ENCODE assay signal across 8 cellular contexts in genomic region chr3:128133273-128133883, GRCh38. TPM values are rescaled to one million over a fixed set of nuclear protein-coding genes. Genes with fewer than 3 reads are reported as not detected.
A peak's percentile ranks its signal among the peaks of the same experiment; 100 is the strongest.
DNase-seq lines count a peak whose midpoint lies in the region; ATAC-seq, FAIRE-seq and TF ChIP-seq lines count a peak whose summit lies in the region.

No MANE protein-coding gene starts in this region.

- FAIRE-seq in kidney (lab: Jason Lieb, UNC): no peak

- POLR2A ChIA-PET in CD8-positive, alpha-beta memory T cell (lab: Charles Lee): interaction anchor here (1.0 to 1.3 kb wide), 3 partner anchors 10 to 38 kb away, joined by 3 to 4 read pairs (median 4); partner anchors contain the start of gene RUVBL1

- no peak overlapping the region for H3K4me3 ChIP-seq in CD8-positive, alpha-beta memory T cell (ENCODE audit: low read length)
- H3K4me3 ChIP-seq in HL-60 (replicated peaks; ENCODE audit: insufficient read depth, low read length): no peak overlapping the region
- H3K4me3 ChIP-seq in kidney (ENCODE audit: low read length in 2 of 2): no peak overlapping the region
- H3K4me3 ChIP-seq in ovary: no peak overlapping the region

- TF ChIP-seq CTCF in HL-60 (IDR thresholded peaks at IDR 0.05; ENCODE audit: insufficient read depth, low read length): peak; percentile 56
- TF ChIP-seq CTCF in kidney (IDR thresholded peaks at IDR 0.05; ENCODE audit: borderline replicate concordance, extremely low read depth, insufficient read depth): peak; percentile 42
- no peak for TF ChIP-seq CTCF in ovary (IDR thresholded peaks at IDR 0.05)

- DNase-seq in CD8-positive, alpha-beta memory T cell: peak; percentile 33 to 66 (median 46)
- peak in 1 of 2 experiments; percentile 48 for DNase-seq in HL-60 (ENCODE audit: low read depth in 1 of 2, low spot score in 1 of 2)
- DNase-seq in RPMI8226: peak; percentile 22
- DNase-seq in astrocyte of the hippocampus (ENCODE audit: low read depth, low spot score): peak; percentile 73
- DNase-seq in kidney: no peak
- DNase-seq in ovary: no peak

- H3K27me3 ChIP-seq in CD8-positive, alpha-beta memory T cell (ENCODE audit: insufficient read depth, low read length, poor library complexity, severe bottlenecking): no peaks in the 10 kb centered on the region
- no peaks in the 10 kb centered on the region for H3K27me3 ChIP-seq in HL-60 (ENCODE audit: insufficient read depth, poor library complexity, severe bottlenecking)
- H3K27me3 ChIP-seq in ovary: no peaks in the 10 kb centered on the region

- H3K36me3 Mint-ChIP-seq in CD8-positive, alpha-beta memory T cell: peaks cover 0 to 4% (median 3%) of the 10 kb centered on the region in 3 donors

- no peaks in the 10 kb centered on the region for H3K4me1 Mint-ChIP-seq in CD8-positive, alpha-beta memory T cell

- no peak overlapping the region for H3K4me3 Mint-ChIP-seq in CD8-positive, alpha-beta memory T cell

- H3K9ac ChIP-seq in kidney (ENCODE audit: low read length in 2 of 2): no peak overlapping the region

- no peaks in the 10 kb centered on the region for H3K9me3 ChIP-seq in CD8-positive, alpha-beta memory T cell (ENCODE audit: low read length)
- H3K9me3 ChIP-seq in kidney (ENCODE audit: control insufficient read depth in 1 of 2, low read length in 2 of 2) (no peaks in the 10 kb centered on the region), ovary (no peaks in the 10 kb centered on the region)

- H3K27me3 Mint-ChIP-seq in CD8-positive, alpha-beta memory T cell: peaks cover 2 to 4% of the 10 kb centered on the region in 2 donors

- no peaks in the 10 kb centered on the region for H3K36me3 ChIP-seq in CD8-positive, alpha-beta memory T cell (ENCODE audit: insufficient read depth, low read length)
- no peaks in the 10 kb centered on the region for H3K36me3 ChIP-seq in kidney (ENCODE audit: control insufficient read depth in 1 of 2, insufficient read depth in 2 of 2, low read length in 2 of 2)
- no peaks in the 10 kb centered on the region for H3K36me3 ChIP-seq in ovary

- H3K9me3 Mint-ChIP-seq in CD8-positive, alpha-beta memory T cell: no peaks in the 10 kb centered on the region

- H3K4me1 ChIP-seq in CD8-positive, alpha-beta memory T cell (ENCODE audit: insufficient read depth, low read length): no peaks in the 10 kb centered on the region
- no peaks in the 10 kb centered on the region for H3K4me1 ChIP-seq in kidney (ENCODE audit: control insufficient read depth in 1 of 2, insufficient read depth in 1 of 2, low read depth in 1 of 2, low read length in 2 of 2)
- no peaks in the 10 kb centered on the region for H3K4me1 ChIP-seq in ovary (ENCODE audit: insufficient read depth)

- no peak overlapping the region for H3K27ac ChIP-seq in CD8-positive, alpha-beta memory T cell (ENCODE audit: low read depth, low read length)
- no peak overlapping the region for H3K27ac ChIP-seq in HL-60 (replicated peaks)
- no peak overlapping the region for H3K27ac ChIP-seq in kidney (ENCODE audit: low read depth in 2 of 2, low read length in 2 of 2)
- no peak overlapping the region for H3K27ac ChIP-seq in ovary

- no peak for TF ChIP-seq POLR2A in ovary (IDR thresholded peaks at IDR 0.05)

- TF ChIP-seq EP300 in ovary (IDR thresholded peaks at IDR 0.05): no peak

- H3K27ac Mint-ChIP-seq in CD8-positive, alpha-beta memory T cell: peak overlapping the region in 1 of 8 donors; percentile 58

- intact Hi-C loops in kidney (cut with DNase I) (no loop called here), ovary (cut with DNase I) (no loop called here)

- CTCF ChIA-PET in CD8-positive, alpha-beta memory T cell (lab: Charles Lee): interaction anchor here (0.7 to 3.7 kb wide), 21 partner anchors 9 to 558 kb away, joined by 3 to 107 read pairs (median 5); partner anchors contain the start of genes EEFSEC and RUVBL1

- WGBS in ovary, 3 donors: 57 to 63% (median 59%) methylated on average over 3 of the region's 3 CpGs

- no peak for ATAC-seq in GM18502 (IDR thresholded peaks at IDR 0.05; ENCODE audit: poor library complexity, unreplicated experiment)
- ATAC-seq in HG02763 (IDR thresholded peaks at IDR 0.05; ENCODE audit: unreplicated experiment): no peak

RNA-seq across cellular contexts. Expression of gene RUVBL1, which starts 9.8 kb away (rescaled TPM):
- total RNA-seq in CD8-positive, alpha-beta memory T cell: 100 to 1,000 TPM; 114 to 116 TPM
- 69.2 TPM for polyA plus RNA-seq in CD8-positive, alpha-beta memory T cell
- total RNA-seq in kidney (32.7 TPM), ovary (10 to 100 TPM; 15.6 to 34.6 (median 25.1) TPM)
- polyA plus RNA-seq in kidney (ENCODE audit: insufficient read depth, low read depth, low replicate concordance) (41.9 TPM), ovary (10 to 100 TPM; 16.3 to 37.9 TPM)

RNA-seq across cellular contexts. Expression of gene EEFSEC, which starts 19.9 kb away (rescaled TPM):
- total RNA-seq in CD8-positive, alpha-beta memory T cell: 10 to 100 TPM; 20.4 to 21.8 TPM
- polyA plus RNA-seq in CD8-positive, alpha-beta memory T cell: 28.6 TPM
- 15.2 TPM for total RNA-seq in kidney
- polyA plus RNA-seq in kidney (ENCODE audit: insufficient read depth, low read depth, low replicate concordance): 23.2 TPM
- 10 to 100 TPM; 12.4 to 21.0 (median 16.1) TPM for total RNA-seq in ovary
- 10 to 100 TPM in 1 of 2 donors, 1 to 10 TPM in 1; 6.8 to 14.0 TPM for polyA plus RNA-seq in ovary

Comparison
In these comparisons a context has a peak if more than half of its experiments do, and no peak if none do; other contexts are left out.
1. DNase-seq: peak in CD8-positive, alpha-beta memory T cell (5 of 5), RPMI8226 (single experiment) and astrocyte of the hippocampus (single experiment); none in kidney (single experiment) and ovary (0 of 5).
2. CTCF ChIP-seq: peak in HL-60 (single experiment) and kidney (single experiment); none in ovary (0 of 3).